Comparison of ENCODE assay signal across 9 cellular contexts in the genomic region with DNA sequence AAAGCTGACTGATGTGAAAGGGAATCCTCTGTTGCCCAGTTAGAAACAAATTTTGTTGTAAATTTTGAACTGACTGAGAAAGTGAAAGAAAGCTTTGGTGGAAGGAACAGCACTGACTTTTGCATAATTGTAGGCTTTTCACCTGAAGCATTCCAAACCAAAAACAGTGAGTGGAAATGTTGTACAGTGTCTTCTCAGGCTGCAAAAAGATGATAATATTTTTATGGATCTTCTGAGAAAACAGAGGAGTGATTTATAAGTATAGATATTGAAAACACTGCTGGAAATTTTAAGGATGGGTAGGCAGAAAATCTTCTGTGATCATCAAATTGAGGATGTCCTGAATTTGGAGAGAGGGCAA. TPM values are rescaled to one million over a fixed set of nuclear protein-coding genes. Genes with fewer than 3 reads are reported as not detected.
A peak's percentile ranks its signal among the peaks of the same experiment; 100 is the strongest.
DNase-seq lines count a peak whose midpoint lies in the region; ATAC-seq and TF ChIP-seq lines count a peak whose summit lies in the region.
"Had no signal": no experiment of that assay in that cellular context is flagged by ENCODE, and none has a peak within 500 bp of the region (broad histone marks: within the 10 kb centered on the region; RNA-seq: fewer than 3 reads in every experiment).

No MANE protein-coding gene starts in this region.

- no peak overlapping the region for H3K23ac ChIP-seq in neuronal stem cell (ENCODE audit: low read depth, low read length, poor library complexity)

- H2AFZ ChIP-seq in neuronal stem cell (ENCODE audit: low read length): peak overlapping the region; percentile 66

- H2BK120ac ChIP-seq in neuronal stem cell (ENCODE audit: low read depth, low read length): no peak overlapping the region

- no peak overlapping the region for H2BK15ac ChIP-seq in neuronal stem cell (ENCODE audit: low read length)

- no peaks in the 10 kb centered on the region for H3K36me3 ChIP-seq in heart right ventricle
- H3K36me3 ChIP-seq in neuronal stem cell (replicated peaks in 1 of 2; ENCODE audit: control insufficient read depth in 2 of 2, insufficient read depth in 2 of 2, low read length in 2 of 2): no peaks in the 10 kb centered on the region

- H3K9me3 ChIP-seq in heart right ventricle (no peaks in the 10 kb centered on the region), right cardiac atrium (ENCODE audit: control insufficient read depth, low read length) (no peaks in the 10 kb centered on the region), neuronal stem cell (replicated peaks in 1 of 2; ENCODE audit: control insufficient read depth in 2 of 2, insufficient read depth in 1 of 2, low read depth in 1 of 2, low read length in 2 of 2) (no peaks in the 10 kb centered on the region)

- no peak overlapping the region for H2BK12ac ChIP-seq in neuronal stem cell (ENCODE audit: low read length)

- H3K18ac ChIP-seq in neuronal stem cell (ENCODE audit: low read length): no peak overlapping the region

- H3K4me3 ChIP-seq in heart right ventricle (peak overlapping the region in 2 of 10 donors; percentile 17 to 31), right cardiac atrium (ENCODE audit: low read length) (no peak overlapping the region), coronary artery (peak overlapping the region; percentile 33), neuronal stem cell (ENCODE audit: low read length in 2 of 2) (no peak overlapping the region)

- DNase-seq in heart right ventricle (no peak), right cardiac atrium (no peak), coronary artery (ENCODE audit: low spot score) (no peak), neuronal stem cell (ENCODE audit: low spot score) (no peak), CD1c-positive myeloid dendritic cell (ENCODE audit: extremely low spot score) (no peak), 8988T (no peak), SKM-1 treated with dmso at 0.1 percent for 144 hours (lab: John Stamatoyannopoulos, UW; ENCODE audit: unreplicated experiment) (no peak)
- DNase-seq: activated CD4-positive, alpha-beta memory T cell treated with anti-CD3 and anti-CD28 coated beads for 36 hours had no signal

- ATAC-seq in heart right ventricle (no peak), right cardiac atrium (no peak), GM21717 (IDR thresholded peaks at IDR 0.05; ENCODE audit: unreplicated experiment) (no peak)

- H3K4me2 ChIP-seq in neuronal stem cell (ENCODE audit: insufficient read depth, low read length, poor library complexity, severe bottlenecking): no peak overlapping the region

- H3K4me1 ChIP-seq in heart right ventricle (peaks cover 0 to 53% (median 20%) of the 10 kb centered on the region in 9 donors), right cardiac atrium (ENCODE audit: control insufficient read depth, insufficient read depth, low read length) (no peaks in the 10 kb centered on the region), neuronal stem cell (ENCODE audit: control insufficient read depth in 2 of 2, insufficient read depth in 1 of 2, low read depth in 1 of 2, low read length in 2 of 2) (peaks cover 0 to 5% of the 10 kb centered on the region in 2 donors)

- no peak overlapping the region for H4K91ac ChIP-seq in neuronal stem cell (ENCODE audit: low read depth, low read length, poor library complexity)

- intact Hi-C loops in heart right ventricle (cut with DNase I): loop anchor here in 5 of 10 donors (2.0 to 10.0 kb wide), 5 partner anchors 38 to 90 kb away; partner anchors contain the start of gene LURAP1L (in 2 of the 5)
- intact Hi-C loops in right cardiac atrium (cut with DNase I): loop anchor here in 1 of 4 donors (5.0 kb wide), 1 partner anchor 38 kb away; the partner anchor contains the start of gene LURAP1L

- no peak overlapping the region for H2BK5ac ChIP-seq in neuronal stem cell (ENCODE audit: low read length)

- no peak for TF ChIP-seq CTCF in heart right ventricle (IDR thresholded peaks at IDR 0.05)
- no peak for TF ChIP-seq CTCF in coronary artery (IDR thresholded peaks at IDR 0.05)

- H3K14ac ChIP-seq in neuronal stem cell (ENCODE audit: low read length): no peak overlapping the region

- peak overlapping the region in 6 of 10 donors; percentile 45 to 67 (median 52) for H3K27ac ChIP-seq in heart right ventricle
- H3K27ac ChIP-seq in right cardiac atrium (ENCODE audit: low read length): no peak overlapping the region
- H3K27ac ChIP-seq in coronary artery: peak overlapping the region; percentile 69 to 71
- no peak overlapping the region for H3K27ac ChIP-seq in neuronal stem cell (replicated peaks; ENCODE audit: low read length)

- no peaks in the 10 kb centered on the region for H3K27me3 ChIP-seq in heart right ventricle
- no peaks in the 10 kb centered on the region for H3K27me3 ChIP-seq in right cardiac atrium (ENCODE audit: control insufficient read depth, insufficient read depth)
- H3K27me3 ChIP-seq in neuronal stem cell (ENCODE audit: control insufficient read depth in 3 of 3, insufficient read depth in 3 of 3, low read depth in 1 of 3, low read length in 3 of 3): no peaks in the 10 kb centered on the region

- no peak overlapping the region for H3K9ac ChIP-seq in neuronal stem cell (ENCODE audit: low read depth, low read length, poor library complexity)

- no peak overlapping the region for H3K4ac ChIP-seq in neuronal stem cell (ENCODE audit: low read length)

- no peak overlapping the region for H2AK5ac ChIP-seq in neuronal stem cell (ENCODE audit: low read depth, low read length)

- H4K8ac ChIP-seq in neuronal stem cell (ENCODE audit: low read depth, low read length): no peak overlapping the region

- H3K79me1 ChIP-seq in neuronal stem cell (ENCODE audit: low read depth, low read length): no peaks in the 10 kb centered on the region

RNA-seq across cellular contexts. Expression of gene LURAP1L, which starts 40.0 kb away (rescaled TPM):
- total RNA-seq in heart right ventricle (1 to 10 TPM; 1.2 to 4.6 (median 2.2) TPM), right cardiac atrium (1 to 10 TPM; 2.1 to 3.4 (median 2.5) TPM)
- polyA plus RNA-seq in heart right ventricle (1 to 10 TPM; 1.8 to 3.1 TPM), right cardiac atrium (3.0 TPM)
- 1.3 TPM for polyA plus RNA-seq in neuronal stem cell (2013, experiment 1 of 2)
- polyA plus RNA-seq in neuronal stem cell (2013, experiment 2 of 2): 1.0 TPM
- total RNA-seq: activated CD4-positive, alpha-beta memory T cell treated with anti-CD3 and anti-CD28 coated beads for 36 hours had no signal

Comparison
In these comparisons a context has a peak if more than half of its experiments do, and no peak if none do; other contexts are left out.
1. H3K27ac ChIP-seq: peak in heart right ventricle (6 of 10) and coronary artery (2 of 2); none in right cardiac atrium (single experiment) and neuronal stem cell (single experiment).